8 cellular contexts compared by ENCODE assay signal in the genomic region with DNA sequence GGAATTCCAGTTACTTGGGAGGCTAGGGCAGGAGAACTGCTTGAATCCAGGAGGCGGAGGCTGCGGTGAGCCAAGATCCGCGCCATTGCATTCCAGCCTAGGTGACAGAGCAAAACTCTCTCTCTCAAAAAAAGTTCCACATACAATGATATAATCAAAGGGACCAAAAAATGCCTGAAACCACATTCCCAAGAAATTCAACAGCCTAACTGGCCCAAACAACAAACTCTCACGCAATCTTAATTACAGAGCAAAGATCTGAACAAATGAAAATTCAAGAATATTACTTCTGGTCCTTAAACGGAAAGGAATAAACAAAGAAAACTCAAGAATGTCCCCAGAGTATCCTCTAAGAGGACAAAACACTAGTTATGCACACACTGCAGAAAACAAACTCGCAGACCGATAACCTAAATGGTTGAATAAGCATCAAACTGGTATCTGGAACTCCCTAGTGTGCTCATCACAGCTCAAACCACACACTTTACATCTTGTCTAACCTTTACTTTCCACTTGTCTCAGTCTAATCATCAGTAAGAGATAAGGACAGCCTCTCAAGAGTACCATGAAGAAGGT. TPM values are rescaled to one million over a fixed set of nuclear protein-coding genes. Genes with fewer than 3 reads are reported as not detected.
DNase-seq lines count a peak whose midpoint lies in the region; ATAC-seq and TF ChIP-seq lines count a peak whose summit lies in the region.

No MANE protein-coding gene starts in this region.

- H3K79me1 ChIP-seq in trophoblast cell (ENCODE audit: low read length) = peaks cover 14% of the 10 kb centered on the region

- TF ChIP-seq CTCF in GM06990 (IDR thresholded peaks at IDR 0.05; ENCODE audit: insufficient read depth, low read length, poor library complexity, severe bottlenecking) = no peak

- peaks cover 29 to 34% (median 32%) of the 10 kb centered on the region in 3 donors for H3K4me1 Mint-ChIP-seq in IgD-negative memory B cell
- peaks cover 37% of the 10 kb centered on the region for H3K4me1 Mint-ChIP-seq in dendritic cell treated with granulocyte-macrophage colony-stimulating factor and Interleukin-4, amounts not matched to agents 40 ng/mL and 50 ng/mL, for 4 days (ENCODE audit: low read depth)

- no peak overlapping the region for H2BK5ac ChIP-seq in trophoblast cell (ENCODE audit: low read depth, low read length, poor library complexity)

- H2AFZ ChIP-seq in trophoblast cell (ENCODE audit: insufficient read depth, low read length, poor library complexity) = no peak overlapping the region

- H3K23ac ChIP-seq in trophoblast cell (ENCODE audit: low read length) = no peak overlapping the region

- no peaks in the 10 kb centered on the region for H3K27me3 ChIP-seq in GM06990 (replicated peaks; ENCODE audit: control insufficient read depth, insufficient read depth, low read length)
- no peaks in the 10 kb centered on the region for H3K27me3 ChIP-seq in trophoblast cell (ENCODE audit: insufficient read depth, low read length)

- H3K79me2 ChIP-seq in trophoblast cell (ENCODE audit: control insufficient read depth, insufficient read depth, low read length, poor library complexity) = peaks cover 23% of the 10 kb centered on the region

- intact Hi-C loops in dendritic cell treated with granulocyte-macrophage colony-stimulating factor and Interleukin-4, amounts not matched to agents 40 ng/mL and 50 ng/mL, for 4 days (cut with micrococcal nuclease) = loop anchor here (5.0 kb wide), 1 partner anchor 32 kb away; a partner anchor contains a TSS

- H3K18ac ChIP-seq in trophoblast cell (ENCODE audit: low read length) = no peak overlapping the region

- peaks cover 8% of the 10 kb centered on the region for H3K36me3 ChIP-seq in GM06990 (ENCODE audit: control insufficient read depth, insufficient read depth, low read length)
- peaks cover 16% of the 10 kb centered on the region in 2 experiments for H3K36me3 ChIP-seq in trophoblast cell (ENCODE audit: control insufficient read depth in 1 of 2, insufficient read depth in 2 of 2, low read length in 2 of 2)

- H3K9me3 Mint-ChIP-seq in IgD-negative memory B cell = no peaks in the 10 kb centered on the region
- H3K9me3 Mint-ChIP-seq in dendritic cell treated with granulocyte-macrophage colony-stimulating factor and Interleukin-4, amounts not matched to agents 40 ng/mL and 50 ng/mL, for 4 days = no peaks in the 10 kb centered on the region

- no peaks in the 10 kb centered on the region for H3K27me3 Mint-ChIP-seq in IgD-negative memory B cell
- H3K27me3 Mint-ChIP-seq in dendritic cell treated with granulocyte-macrophage colony-stimulating factor and Interleukin-4, amounts not matched to agents 40 ng/mL and 50 ng/mL, for 4 days = no peaks in the 10 kb centered on the region

- no peak overlapping the region for H4K91ac ChIP-seq in trophoblast cell (ENCODE audit: low read depth, low read length)

- H2BK12ac ChIP-seq in trophoblast cell (ENCODE audit: low read length) = no peak overlapping the region

- ATAC-seq in HG03354 (IDR thresholded peaks at IDR 0.05; ENCODE audit: poor library complexity, severe bottlenecking, unreplicated experiment) = no peak

- H3K27ac Mint-ChIP-seq in IgD-negative memory B cell = peak overlapping the region; percentile 28 to 97 (median 95)
- no peak overlapping the region for H3K27ac Mint-ChIP-seq in dendritic cell treated with granulocyte-macrophage colony-stimulating factor and Interleukin-4, amounts not matched to agents 40 ng/mL and 50 ng/mL, for 4 days

- H4K8ac ChIP-seq in trophoblast cell (ENCODE audit: low read depth, low read length) = no peak overlapping the region

- DNase-seq in GM06990 (ENCODE audit: extremely low read depth, insufficient read length) (no peak), trophoblast cell (peak; percentile 62 to 82), NK-92 (lab: John Stamatoyannopoulos, UW; ENCODE audit: unreplicated experiment) (no peak), GF-D8 (lab: John Stamatoyannopoulos, UW) (no peak)
- DNase-seq in effector CD4-positive, alpha-beta T cell = no peak

- no CpG with 5 or more reads among the region's 8 CpGs for WGBS in trophoblast cell (ENCODE audit: extremely low coverage, insufficient coverage, insufficient read length)

- H3K4me1 ChIP-seq in trophoblast cell (ENCODE audit: control insufficient read depth in 1 of 2, insufficient read depth in 2 of 2, low read length in 2 of 2) = peaks cover 5 to 7% of the 10 kb centered on the region in 2 experiments

- no peak overlapping the region for H3K9ac ChIP-seq in trophoblast cell (ENCODE audit: low read length)

- H3K14ac ChIP-seq in trophoblast cell (ENCODE audit: low read length) = no peak overlapping the region

- peak overlapping the region; percentile 89 to 100 (median 96) for H3K4me3 Mint-ChIP-seq in IgD-negative memory B cell
- peak overlapping the region; percentile 31 for H3K4me3 Mint-ChIP-seq in dendritic cell treated with granulocyte-macrophage colony-stimulating factor and Interleukin-4, amounts not matched to agents 40 ng/mL and 50 ng/mL, for 4 days

- no peak overlapping the region for H4K12ac ChIP-seq in trophoblast cell (ENCODE audit: low read depth, low read length)

- H2BK120ac ChIP-seq in trophoblast cell (ENCODE audit: insufficient read depth, low read length, poor library complexity) = no peak overlapping the region

- H3K4me2 ChIP-seq in trophoblast cell (ENCODE audit: low read length) = no peak overlapping the region

- no peak overlapping the region for H2AK5ac ChIP-seq in trophoblast cell (ENCODE audit: low read length)

- no peaks in the 10 kb centered on the region for H3K9me3 ChIP-seq in trophoblast cell (ENCODE audit: insufficient read depth, low read depth, low read length)

- peak overlapping the region; percentile 82 for H3K4me3 ChIP-seq in GM06990 (replicated peaks; ENCODE audit: low read depth, low read length)
- H3K4me3 ChIP-seq in trophoblast cell (ENCODE audit: low read depth, low read length) = no peak overlapping the region

- H3K4ac ChIP-seq in trophoblast cell (ENCODE audit: low read depth, low read length) = peak overlapping the region; percentile 67

- H3K27ac ChIP-seq in trophoblast cell (ENCODE audit: low read depth, low read length) = no peak overlapping the region

- H3K36me3 Mint-ChIP-seq in IgD-negative memory B cell = no peaks in the 10 kb centered on the region
- H3K36me3 Mint-ChIP-seq in dendritic cell treated with granulocyte-macrophage colony-stimulating factor and Interleukin-4, amounts not matched to agents 40 ng/mL and 50 ng/mL, for 4 days (ENCODE audit: low read depth) = peaks cover 71% of the 10 kb centered on the region

RNA-seq across cellular contexts. Expression of a gene that starts 3.7 kb away (rescaled TPM):
- polyA plus RNA-seq in IgD-negative memory B cell = 47.8 TPM
- polyA plus RNA-seq in trophoblast cell (2013) = 46.3 and 48.3 TPM in 2 replicates

RNA-seq across cellular contexts. Expression of a gene that starts 29.0 kb away (rescaled TPM):
- 14.5 TPM for polyA plus RNA-seq in IgD-negative memory B cell
- 5.0 and 5.5 TPM in 2 replicates for polyA plus RNA-seq in trophoblast cell (2013)

RNA-seq across cellular contexts. Expression of a gene that starts 31.3 kb away (rescaled TPM):
- 2.9 TPM for polyA plus RNA-seq in IgD-negative memory B cell
- 29.9 and 33.3 TPM in 2 replicates for polyA plus RNA-seq in trophoblast cell (2013)

RNA-seq across cellular contexts. Expression of a gene that starts 38.6 kb away (rescaled TPM):
- not detected for polyA plus RNA-seq in IgD-negative memory B cell
- polyA plus RNA-seq in trophoblast cell (2013) = 0.07 TPM in 1 of 2 replicates, not detected in the other

Comparison
In these comparisons a context has a peak if more than half of its experiments do, and no peak if none do; other contexts are left out.
1. DNase-seq: peak in trophoblast cell (2 of 2); none in GM06990 (single experiment), NK-92 (single experiment), effector CD4-positive, alpha-beta T cell (single experiment) and GF-D8 (single experiment).